Comparison of ENCODE assay signal across 13 cellular contexts in genomic region chr11:48024635-48025071, GRCh38. TPM values are rescaled to one million over a fixed set of nuclear protein-coding genes. Genes with fewer than 3 reads are reported as not detected.
DNase-seq lines count a peak whose midpoint lies in the region; ATAC-seq, FAIRE-seq and TF ChIP-seq lines count a peak whose summit lies in the region.
"Had no signal": no experiment of that assay in that cellular context is flagged by ENCODE, and none has a peak within 500 bp of the region (broad histone marks: within the 10 kb centered on the region; RNA-seq: fewer than 3 reads in every experiment).

No MANE protein-coding gene starts in this region.

- H4K8ac ChIP-seq in H9 (replicated peaks; ENCODE audit: insufficient read length, low read depth, low read length) (no peak overlapping the region), mesendoderm (ENCODE audit: low read depth, low read length) (no peak overlapping the region)

- no peak for TF ChIP-seq CTCF in H9 (conservative IDR thresholded peaks at IDR 0.05)
- TF ChIP-seq CTCF in brain (conservative IDR thresholded peaks at IDR 0.05), result no peak
- no peak for TF ChIP-seq CTCF in progenitor cell of endocrine pancreas (IDR thresholded peaks at IDR 0.05; ENCODE audit: unreplicated experiment)
- TF ChIP-seq CTCF in D721Med (IDR thresholded peaks at IDR 0.05; ENCODE audit: insufficient read depth, missing control alignments), result no peak
- no peak for TF ChIP-seq CTCF in foreskin keratinocyte (conservative IDR thresholded peaks at IDR 0.05)

- H3K18ac ChIP-seq in H9 (ENCODE audit: insufficient read length, low read depth, low read length) (no peak overlapping the region), mesendoderm (ENCODE audit: low read length) (no peak overlapping the region)

- H3K27me3 Mint-ChIP-seq in H9 (ENCODE audit: low read depth), result no peaks in the 10 kb centered on the region
- no peaks in the 10 kb centered on the region for H3K27me3 Mint-ChIP-seq in brain
- H3K27me3 Mint-ChIP-seq in progenitor cell of endocrine pancreas, result no peaks in the 10 kb centered on the region

- H4K91ac ChIP-seq in H9 (ENCODE audit: insufficient read length, low read depth, low read length), result no peak overlapping the region

- no peaks in the 10 kb centered on the region for H3K9me3 ChIP-seq in H9 (ENCODE audit: control insufficient read depth, low read depth, low read length)
- H3K9me3 ChIP-seq: Caco-2, MG63 had no signal

- H3K27ac ChIP-seq in H9 (ENCODE audit: insufficient read length, low read depth, low read length) (no peak overlapping the region), foreskin keratinocyte (no peak overlapping the region), mesendoderm (ENCODE audit: low read depth, low read length) (no peak overlapping the region)
- H3K27ac ChIP-seq: brain microvascular endothelial cell had no signal

- H3K79me1 ChIP-seq in H9 (ENCODE audit: insufficient read depth, low read depth, low read length, poor library complexity, severe bottlenecking), result no peaks in the 10 kb centered on the region
- peaks cover 12% of the 10 kb centered on the region for H3K79me1 ChIP-seq in mesendoderm (ENCODE audit: low read length)

- H3K4me1 Mint-ChIP-seq in H9 (peaks cover 32 to 49% of the 10 kb centered on the region in 2 experiments), brain (peaks cover 60% of the 10 kb centered on the region), progenitor cell of endocrine pancreas (ENCODE audit: low read depth) (peaks cover 8% of the 10 kb centered on the region)

- H3T11ph ChIP-seq in H9 (ENCODE audit: low read length), result no peak overlapping the region

- H2BK15ac ChIP-seq in H9 (ENCODE audit: low read depth, low read length) (no peak overlapping the region), mesendoderm (replicated peaks; ENCODE audit: low read depth) (no peak overlapping the region)

- H3K79me2 ChIP-seq in H9 (ENCODE audit: insufficient read depth, low read length), result no peaks in the 10 kb centered on the region
- H3K79me2 ChIP-seq in mesendoderm (ENCODE audit: control insufficient read depth, insufficient read depth, low read length), result no peaks in the 10 kb centered on the region

- H3K4me3 Mint-ChIP-seq in H9, result no peak overlapping the region
- peak overlapping the region; percentile 15 to 63 (median 51) for H3K4me3 Mint-ChIP-seq in brain
- no peak overlapping the region for H3K4me3 Mint-ChIP-seq in progenitor cell of endocrine pancreas (ENCODE audit: low read depth)

- no peaks in the 10 kb centered on the region for H3K23me2 ChIP-seq in H9 (ENCODE audit: insufficient read length, low read depth, low read length, poor library complexity, severe bottlenecking)

- FAIRE-seq in D721Med (lab: Jason Lieb, UNC), result no peak
- FAIRE-seq: GM12892 had no signal

- H4K20me1 ChIP-seq in H9 (ENCODE audit: control insufficient read depth, insufficient read depth, insufficient read length), result peaks cover 4% of the 10 kb centered on the region

- no peak overlapping the region for H2AFZ ChIP-seq in H9 (ENCODE audit: low read length)

- H3K9ac ChIP-seq in H9 (ENCODE audit: extremely low read depth, insufficient read length, low read length), result no peak overlapping the region
- H3K9ac ChIP-seq in mesendoderm (ENCODE audit: low read length), result no peak overlapping the region

- DNase-seq in H9 (no peak), NCI-H2171 treated with DMSO at 0.1 percent for 48 hours (lab: John Stamatoyannopoulos, UW) (peak; percentile 100), progenitor cell of endocrine pancreas (ENCODE audit: low spot score, unreplicated experiment) (no peak), D721Med (ENCODE audit: insufficient read length, low spot score) (no peak), foreskin keratinocyte (no peak), mesendoderm (no peak)
- DNase-seq: brain microvascular endothelial cell, Caco-2, MG63 had no signal

- no peak overlapping the region for H2BK12ac ChIP-seq in H9 (ENCODE audit: insufficient read length, low read depth, low read length)

- H3K4me2 ChIP-seq in H9 (ENCODE audit: insufficient read depth, insufficient read length, low read length), result no peak overlapping the region
- H3K4me2 ChIP-seq in mesendoderm (ENCODE audit: low read length), result no peak overlapping the region

- H2BK120ac ChIP-seq in H9 (ENCODE audit: low read depth, low read length, poor library complexity, severe bottlenecking) (no peak overlapping the region), mesendoderm (ENCODE audit: low read depth, low read length) (no peak overlapping the region)

- ATAC-seq in GM21619 (IDR thresholded peaks at IDR 0.05; ENCODE audit: unreplicated experiment) (no peak), foreskin keratinocyte (no peak)
- ATAC-seq: esophagus mucosa had no signal

- H3K36me3 ChIP-seq in mesendoderm (ENCODE audit: control insufficient read depth, insufficient read depth, low read length), result no peaks in the 10 kb centered on the region
- H3K36me3 ChIP-seq: brain microvascular endothelial cell had no signal

- WGBS in H9 (ENCODE audit: extremely low coverage, insufficient read length, low lambda C conversion rate), result no CpG with 5 or more reads among the region's 5 CpGs
- no CpG with 5 or more reads among the region's 5 CpGs for WGBS in mesendoderm (ENCODE audit: extremely low coverage, insufficient coverage, low lambda C conversion rate)

- H2AK5ac ChIP-seq in H9 (ENCODE audit: insufficient read length, low read length) (no peak overlapping the region), mesendoderm (ENCODE audit: low read length) (no peak overlapping the region)

- H3K56ac ChIP-seq in H9 (ENCODE audit: insufficient read length, low read depth, low read length) (no peak overlapping the region), mesendoderm (ENCODE audit: low read length) (no peak overlapping the region)

- H3K4ac ChIP-seq in H9 (ENCODE audit: low read depth, low read length) (no peak overlapping the region), mesendoderm (ENCODE audit: low read depth, low read length) (no peak overlapping the region)

- H3K23ac ChIP-seq in H9 (ENCODE audit: insufficient read length, low read depth, low read length), result no peak overlapping the region
- H3K23ac ChIP-seq in mesendoderm (ENCODE audit: low read length), result no peak overlapping the region

- no peak overlapping the region for H2BK20ac ChIP-seq in H9 (ENCODE audit: low read depth, low read length, poor library complexity, severe bottlenecking)

- no peak overlapping the region for H3K4me3 ChIP-seq in mesendoderm (ENCODE audit: low read length)
- H3K4me3 ChIP-seq: MG63 had no signal

- H2BK5ac ChIP-seq in H9 (ENCODE audit: insufficient read length, low read length) (no peak overlapping the region), mesendoderm (ENCODE audit: low read length) (no peak overlapping the region)

- no peak overlapping the region for H4K5ac ChIP-seq in H9 (ENCODE audit: insufficient read length, low read depth, low read length)
- H4K5ac ChIP-seq in mesendoderm (ENCODE audit: low read length), result no peak overlapping the region

- H3K27me3 ChIP-seq in H9 (ENCODE audit: insufficient read depth, low read length), result no peaks in the 10 kb centered on the region; the same call in 1 of the 2 replicates
- H3K27me3 ChIP-seq in foreskin keratinocyte, result no peaks in the 10 kb centered on the region
- H3K27me3 ChIP-seq in mesendoderm (ENCODE audit: insufficient read depth, low read length, poor library complexity), result no peaks in the 10 kb centered on the region
- H3K27me3 ChIP-seq: brain microvascular endothelial cell, MG63 had no signal

- 0 out of 2 replicates have a peak overlapping the region, but pooled peaks have one; percentile 40 for H3K14ac ChIP-seq in H9 (ENCODE audit: insufficient read depth, low read length)

- H3K9me3 Mint-ChIP-seq in H9, result no peaks in the 10 kb centered on the region
- no peaks in the 10 kb centered on the region for H3K9me3 Mint-ChIP-seq in brain
- H3K9me3 Mint-ChIP-seq in progenitor cell of endocrine pancreas (ENCODE audit: low read depth), result peaks cover 4% of the 10 kb centered on the region

- H3K36me3 Mint-ChIP-seq in H9 (ENCODE audit: insufficient read depth in 1 of 3, low read depth in 3 of 3) (no peaks in the 10 kb centered on the region; a peak in 2 of 7 replicates), brain (no peaks in the 10 kb centered on the region), progenitor cell of endocrine pancreas (ENCODE audit: insufficient read depth) (peaks cover 1% of the 10 kb centered on the region)

- H3K27ac Mint-ChIP-seq in H9, result peak overlapping the region in 2 of 3 experiments; percentile 3 to 24; a peak in 2 of 7 replicates
- peak overlapping the region; percentile 84 to 97 (median 88) for H3K27ac Mint-ChIP-seq in brain
- peak overlapping the region; percentile 9 for H3K27ac Mint-ChIP-seq in progenitor cell of endocrine pancreas

- H3K4me1 ChIP-seq in H9 (ENCODE audit: insufficient read depth, low read length) (no peaks in the 10 kb centered on the region; the same call in 1 of the 2 replicates), foreskin keratinocyte (no peaks in the 10 kb centered on the region), mesendoderm (ENCODE audit: control insufficient read depth, low read depth, low read length) (no peaks in the 10 kb centered on the region)
- H3K4me1 ChIP-seq: Caco-2 had no signal

RNA-seq across cellular contexts. Expression of gene PTPRJ, which starts 44.3 kb away (rescaled TPM):
- total RNA-seq in H9 (2021) (10.6 and 11.4 TPM in 2 replicates), progenitor cell of endocrine pancreas (18.9 and 19.1 TPM in 2 replicates), foreskin keratinocyte (0.92 and 2.0 TPM in 2 replicates)
- polyA plus RNA-seq in brain (ENCODE audit: insufficient read depth, low read depth, low replicate concordance) (8.5 TPM), foreskin keratinocyte (0.65 and 0.69 TPM in 2 replicates)
- polyA plus RNA-seq in mesendoderm (2013, experiment 1 of 2), result 8.7 TPM
- 8.4 TPM for polyA plus RNA-seq in mesendoderm (2013, experiment 2 of 2)

Comparison
In these comparisons a context has a peak if more than half of its experiments do, and no peak if none do; other contexts are left out.
1. H3K27ac Mint-ChIP-seq: peak in every context shown above with its lines; median percentile 88 in brain; 14 in H9; 9 in progenitor cell of endocrine pancreas.
2. H3K4me3 Mint-ChIP-seq: peak in brain (5 of 5); none in H9 (0 of 2) and progenitor cell of endocrine pancreas (single experiment).